Comparison of ENCODE assay signal across 8 cellular contexts in genomic region chr7:155298288-155298833, GRCh38. TPM values are rescaled to one million over a fixed set of nuclear protein-coding genes. Genes with fewer than 3 reads are reported as not detected.
DNase-seq lines count a peak whose midpoint lies in the region; ATAC-seq and TF ChIP-seq lines count a peak whose summit lies in the region.

No MANE protein-coding gene starts in this region.

- H3K36me3 ChIP-seq in NT2/D1 (ENCODE audit: insufficient read depth, insufficient read length, low read length) (peaks cover 29% of the 10 kb centered on the region), colonic mucosa (peaks cover 14% of the 10 kb centered on the region)

- intact Hi-C loops in colonic mucosa (cut with DNase I), result no loop called here

- TF ChIP-seq CTCF in colonic mucosa (IDR thresholded peaks at IDR 0.05), result no peak

- H3K4me1 ChIP-seq in NT2/D1 (ENCODE audit: insufficient read depth, insufficient read length), result no peaks in the 10 kb centered on the region
- H3K4me1 ChIP-seq in colonic mucosa, result peaks cover 10% of the 10 kb centered on the region
- H3K4me1 ChIP-seq in mononuclear cell (ENCODE audit: insufficient read depth, low read length), result peaks cover 50% of the 10 kb centered on the region

- DNase-seq in Ammon's horn (ENCODE audit: low spot score) (peak; percentile 28), NT2/D1 (ENCODE audit: low read depth, low spot score) (no peak), colonic mucosa (peak; percentile 49), SHP77 (lab: John Stamatoyannopoulos, UW) (no peak), SW480 (ENCODE audit: low spot score) (no peak)

- H3K4me3 ChIP-seq in NT2/D1 (ENCODE audit: insufficient read length, low read depth), result peak overlapping the region; percentile 94
- peak overlapping the region; percentile 92 for H3K4me3 ChIP-seq in colonic mucosa
- peak overlapping the region; percentile 69 for H3K4me3 ChIP-seq in mononuclear cell (ENCODE audit: low read length)

- peak overlapping the region; percentile 99 for H3K27ac ChIP-seq in colonic mucosa

- H3K27me3 ChIP-seq in NT2/D1 (ENCODE audit: insufficient read depth, insufficient read length) (no peaks in the 10 kb centered on the region), colonic mucosa (no peaks in the 10 kb centered on the region), mononuclear cell (ENCODE audit: insufficient read depth, low read length) (no peaks in the 10 kb centered on the region)

- no peaks in the 10 kb centered on the region; the same call in 1 of the 2 replicates for H3K9me3 ChIP-seq in NT2/D1 (ENCODE audit: insufficient read depth, low read length)
- H3K9me3 ChIP-seq in colonic mucosa, result no peaks in the 10 kb centered on the region
- no peaks in the 10 kb centered on the region for H3K9me3 ChIP-seq in mononuclear cell (ENCODE audit: low read depth, low read length)

- peak overlapping the region; percentile 93 for H3K9ac ChIP-seq in NT2/D1 (ENCODE audit: insufficient read length, low read depth)
- H3K9ac ChIP-seq in colonic mucosa (ENCODE audit: low read depth in 2 of 2, low read length in 2 of 2), result peak overlapping the region; percentile 76 to 88

- ATAC-seq in GM21390 (IDR thresholded peaks at IDR 0.05; ENCODE audit: unreplicated experiment) (peak; percentile 0), HG03520 (IDR thresholded peaks at IDR 0.05; ENCODE audit: unreplicated experiment) (no peak)

RNA-seq across cellular contexts. Expression of gene INSIG1, which starts 0.7 kb away (rescaled TPM):
- total RNA-seq in colonic mucosa (100 to 1,000 TPM in 1 of 2 donors, 10 to 100 TPM in 1; 72.1 to 232 TPM), mononuclear cell (128 TPM)

Comparison
In these comparisons a context has a peak if more than half of its experiments do, and no peak if none do; other contexts are left out.
1. DNase-seq: peak in Ammon's horn (single experiment) and colonic mucosa (single experiment); none in NT2/D1 (single experiment), SHP77 (0 of 2) and SW480 (single experiment).
2. Peak in every context shown above with its lines, with median percentiles within 50 percentile points of each other: H3K4me3 ChIP-seq.